Comparison of ENCODE assay signal across 8 cellular contexts in the genomic region with DNA sequence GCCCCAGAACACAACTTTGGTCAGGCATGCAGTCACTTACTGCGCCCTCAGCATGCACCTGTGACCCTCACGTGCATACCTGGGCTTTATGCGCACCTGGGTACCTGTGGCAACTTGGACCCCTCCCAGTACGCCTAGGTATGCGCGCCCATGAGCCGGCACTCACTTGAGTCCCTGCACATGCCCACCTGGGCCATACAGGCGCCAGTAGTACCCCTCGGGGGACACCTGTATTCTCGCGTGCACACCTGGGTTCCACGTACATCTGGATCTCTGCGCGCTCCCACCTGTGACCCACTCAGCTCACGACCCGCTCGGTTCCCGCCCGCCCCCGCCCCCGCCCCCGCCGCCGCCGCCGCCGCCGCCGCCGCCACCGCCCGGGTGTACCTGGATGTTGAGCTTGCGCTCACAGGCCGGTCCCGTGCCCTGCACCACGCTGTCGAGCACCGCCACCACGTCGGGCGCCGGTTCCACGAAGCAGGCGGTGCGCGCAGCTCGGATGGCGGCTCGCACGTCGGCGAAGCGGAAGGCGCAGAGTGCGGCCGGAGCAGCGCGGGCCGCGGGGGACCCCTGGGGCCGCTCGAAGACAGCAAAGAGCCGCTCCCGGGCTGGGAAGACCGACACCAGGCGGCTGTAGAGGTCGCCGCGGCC.
DNase-seq lines count a peak whose midpoint lies in the region; ATAC-seq lines count a peak whose summit lies in the region.

No MANE protein-coding gene starts in this region.

- peak overlapping the region; percentile 84 for H3K4me3 Mint-ChIP-seq in activated naive CD8-positive, alpha-beta T cell treated with anti-CD3 and anti-CD28 coated beads, Interleukin-2, amount 50 U/mL, for 24 hours

- H3K4me3 ChIP-seq in stomach smooth muscle (ENCODE audit: low read length in 2 of 2), result peak overlapping the region; percentile 59 to 76

- H3K9ac ChIP-seq in stomach smooth muscle (ENCODE audit: low read length in 2 of 2), result no peak overlapping the region

- H3K9me3 Mint-ChIP-seq in activated naive CD8-positive, alpha-beta T cell treated with anti-CD3 and anti-CD28 coated beads, Interleukin-2, amount 50 U/mL, for 24 hours, result no peaks in the 10 kb centered on the region

- H3K27me3 Mint-ChIP-seq in activated naive CD8-positive, alpha-beta T cell treated with anti-CD3 and anti-CD28 coated beads, Interleukin-2, amount 50 U/mL, for 24 hours, result peaks cover 38% of the 10 kb centered on the region

- no peaks in the 10 kb centered on the region for H3K36me3 ChIP-seq in stomach smooth muscle (ENCODE audit: control insufficient read depth in 2 of 2, insufficient read depth in 2 of 2, low read length in 2 of 2)

- H3K27ac ChIP-seq in layer of hippocampus (ENCODE audit: low read depth, low read length) (peak overlapping the region; percentile 31), stomach smooth muscle (ENCODE audit: low read length) (no peak overlapping the region)

- H3K4me1 ChIP-seq in stomach smooth muscle (ENCODE audit: control insufficient read depth, insufficient read depth, low read length), result peaks cover 49% of the 10 kb centered on the region

- no peaks in the 10 kb centered on the region for H3K9me3 ChIP-seq in stomach smooth muscle (ENCODE audit: control insufficient read depth in 2 of 2, low read length in 2 of 2)

- DNase-seq in NCI-H146 (lab: John Stamatoyannopoulos, UW) (peak; percentile 37), NCI-H146 treated with DMSO at 0.1 percent for 48 hours (lab: John Stamatoyannopoulos, UW; ENCODE audit: unreplicated experiment) (no peak), kidney glomerular epithelial cell (lab: John Stamatoyannopoulos, UW) (no peak)
- no peak for DNase-seq in activated naive CD8-positive, alpha-beta T cell treated with anti-CD3 and anti-CD28 coated beads, Interleukin-2, amount 50 U/mL, for 24 hours
- no peak for DNase-seq in activated CD4-positive, CD25-positive, alpha-beta regulatory T cell treated with anti-CD3 and anti-CD28 coated beads, Interleukin-2, amount 50 U/mL, for 72 hours

- H3K36me3 Mint-ChIP-seq in activated naive CD8-positive, alpha-beta T cell treated with anti-CD3 and anti-CD28 coated beads, Interleukin-2, amount 50 U/mL, for 24 hours (ENCODE audit: low read depth), result no peaks in the 10 kb centered on the region

- no peaks in the 10 kb centered on the region for H3K27me3 ChIP-seq in layer of hippocampus (ENCODE audit: control insufficient read depth, insufficient read depth, low read length)
- H3K27me3 ChIP-seq in stomach smooth muscle (ENCODE audit: control insufficient read depth in 1 of 2, insufficient read depth in 2 of 2, low read length in 2 of 2), result peaks cover 5 to 20% of the 10 kb centered on the region in 2 donors

- peaks cover 9% of the 10 kb centered on the region for H3K4me1 Mint-ChIP-seq in activated naive CD8-positive, alpha-beta T cell treated with anti-CD3 and anti-CD28 coated beads, Interleukin-2, amount 50 U/mL, for 24 hours

- H3K27ac Mint-ChIP-seq in activated naive CD8-positive, alpha-beta T cell treated with anti-CD3 and anti-CD28 coated beads, Interleukin-2, amount 50 U/mL, for 24 hours, result no peak overlapping the region

- ATAC-seq in activated naive CD8-positive, alpha-beta T cell treated with anti-CD3 and anti-CD28 coated beads, Interleukin-2, amount 50 U/mL, for 24 hours, result no peak
- no peak for ATAC-seq in HG02852 (IDR thresholded peaks at IDR 0.05; ENCODE audit: unreplicated experiment)
